In genomic region chr17:80426671-80427326, GRCh38 we compare ENCODE assay signal across 8 cellular contexts. TPM values are rescaled to one million over a fixed set of nuclear protein-coding genes. Genes with fewer than 3 reads are reported as not detected.
DNase-seq lines count a peak whose midpoint lies in the region; FAIRE-seq and TF ChIP-seq lines count a peak whose summit lies in the region.

No MANE protein-coding gene starts in this region.

- no peak for TF ChIP-seq POLR2A in stomach (IDR thresholded peaks at IDR 0.05)

- H3K4me3 Mint-ChIP-seq in neural crest cell, result peak overlapping the region; percentile 25

- H3K9me3 ChIP-seq in stomach, result no peaks in the 10 kb centered on the region

- intact Hi-C loops in stomach (cut with DNase I; ENCODE audit: low total_unique reads), result loop anchor here (5.0 kb wide), 1 partner anchor 556 kb away; no protein-coding TSS in a partner anchor

- no peaks in the 10 kb centered on the region for H3K4me1 Mint-ChIP-seq in neural crest cell

- peaks cover 0 to 39% (median 21%) of the 10 kb centered on the region in 4 donors for H3K36me3 ChIP-seq in stomach

- DNase-seq in NCI-H2081 (lab: John Stamatoyannopoulos, UW) (peak; percentile 70 to 78), NCI-H2081 treated with DMSO at 0.1 percent for 48 hours (lab: John Stamatoyannopoulos, UW) (no peak), RCC 7860 (ENCODE audit: low spot score) (peak; percentile 24), fibroblast of peridontal ligament (ENCODE audit: extremely low read depth) (peak; percentile 45), neural crest cell (ENCODE audit: low read depth, low spot score) (peak; percentile 90), stomach (peak; percentile 79)
- peak; percentile 65 for DNase-seq in Jurkat, Clone E6-1 (ENCODE audit: low read depth, low spot score)
- DNase-seq in activated T-cell treated with anti-CD3 and anti-CD28 coated beads, Interleukin-2, amount 50 U/mL, for 48 hours, result peak; percentile 93 to 94

- FAIRE-seq in RCC 7860 (lab: Jason Lieb, UNC), result no peak

- no peaks in the 10 kb centered on the region for H3K27me3 ChIP-seq in stomach

- no peaks in the 10 kb centered on the region for H3K27me3 Mint-ChIP-seq in neural crest cell (ENCODE audit: low read depth)

- no peaks in the 10 kb centered on the region for H3K9me3 Mint-ChIP-seq in neural crest cell

- peaks cover 0 to 18% (median 13%) of the 10 kb centered on the region in 4 donors for H3K4me1 ChIP-seq in stomach

- no peak overlapping the region for H3K27ac Mint-ChIP-seq in neural crest cell (ENCODE audit: unreplicated experiment)

- H3K4me3 ChIP-seq in Jurkat, Clone E6-1 (ENCODE audit: low read length), result no peak overlapping the region
- no peak overlapping the region for H3K4me3 ChIP-seq in stomach

- TF ChIP-seq EP300 in stomach (IDR thresholded peaks at IDR 0.05), result no peak

- H3K36me3 Mint-ChIP-seq in neural crest cell (ENCODE audit: low read depth), result no peaks in the 10 kb centered on the region

- no peak overlapping the region for H3K27ac ChIP-seq in stomach

- TF ChIP-seq CTCF in neural crest cell (conservative IDR thresholded peaks at IDR 0.05) (peak; percentile 97), stomach (IDR thresholded peaks at IDR 0.05) (peak in 6 of 7 experiments; percentile 23 to 97 (median 94))

- 32 to 40% (median 37%) methylated on average over 19 to 24 of the region's 24 CpGs for WGBS in stomach, 5 donors

RNA-seq across cellular contexts. Expression of gene ENDOV, which starts 11.8 kb away (rescaled TPM):
- polyA plus RNA-seq in Jurkat, Clone E6-1 (2012; ENCODE audit: insufficient read depth, insufficient read length), result 24.4 TPM
- total RNA-seq in neural crest cell (34.9 and 38.0 TPM in 2 replicates), stomach (100 to 1,000 TPM in 1 of 5 donors, 10 to 100 TPM in 2, 1 to 10 TPM in 2; 2.3 to 122 (median 13.0) TPM)
- 10 to 100 TPM; 11.4 to 17.4 (median 13.4) TPM for polyA plus RNA-seq in stomach

RNA-seq across cellular contexts. Expression of gene NPTX1, which starts 49.6 kb away (rescaled TPM):
- not detected for polyA plus RNA-seq in Jurkat, Clone E6-1 (2012; ENCODE audit: insufficient read depth, insufficient read length)
- total RNA-seq in neural crest cell (1.6 and 1.9 TPM in 2 replicates), stomach (1 to 10 TPM in 4 of 5 donors, under 1 TPM in 1; 0.43 to 9.3 (median 5.8) TPM)
- under 1 TPM in 2 of 3 donors, not detected in 1; 0.31 to 0.53 TPM for polyA plus RNA-seq in stomach
